Comparison of ENCODE assay signal across 3 cellular contexts in genomic region chr10:71659739-71660136, GRCh38.
TF ChIP-seq lines count a peak whose summit lies in the region.

No MANE protein-coding gene starts in this region.

TF ChIP-seq in GM23338, 12 proteins besides CTCF, POLR2A, EP300 and RAD21 (continues in another document):
- TF ChIP-seq EZH2phosphoT487 (IDR thresholded peaks at IDR 0.05; ENCODE audit: unreplicated experiment), result no peak
- TF ChIP-seq NANOG (IDR thresholded peaks at IDR 0.05; ENCODE audit: borderline replicate concordance), result no peak
- TF ChIP-seq POLR2AphosphoS5 (IDR thresholded peaks at IDR 0.05; ENCODE audit: low read depth), result no peak
- no peak for TF ChIP-seq JUNB (IDR thresholded peaks at IDR 0.05; ENCODE audit: unreplicated experiment)
- no peak for TF ChIP-seq EZH2 (IDR thresholded peaks at IDR 0.05; ENCODE audit: low read depth, unreplicated experiment)
- no peak for TF ChIP-seq STAT1 (IDR thresholded peaks at IDR 0.05; ENCODE audit: unreplicated experiment)
- no peak for TF ChIP-seq ZNF331 (CRISPR knock-in tag; IDR thresholded peaks at IDR 0.05; ENCODE audit: low read depth)
- no peak for TF ChIP-seq ZNF114 (CRISPR knock-in tag; IDR thresholded peaks at IDR 0.05)
- TF ChIP-seq ZNF462 (CRISPR knock-in tag; IDR thresholded peaks at IDR 0.05), result no peak

TF ChIP-seq in K562, 482 proteins besides CTCF, POLR2A, EP300 and RAD21:
- peak; percentile 92 for TF ChIP-seq MAFG (tag; conservative IDR thresholded peaks at IDR 0.05)
- TF ChIP-seq BACH1 (tag; IDR thresholded peaks at IDR 0.05), result no peak
- peak; percentile 98 for TF ChIP-seq C11orf30 (IDR thresholded peaks at IDR 0.05; ENCODE audit: low read depth)
- TF ChIP-seq ZNF668 (CRISPR knock-in tag; IDR thresholded peaks at IDR 0.05), result no peak
- TF ChIP-seq ARID1B (IDR thresholded peaks at IDR 0.05), result 0 out of 2 replicates have a peak, but pooled peaks have one; percentile 7
- peak; percentile 78 for TF ChIP-seq MAFK (IDR thresholded peaks at IDR 0.05; ENCODE audit: low read length)
- no peak for TF ChIP-seq ZNF511 (CRISPR knock-in tag; IDR thresholded peaks at IDR 0.05)
- no peak for TF ChIP-seq TCF7 (IDR thresholded peaks at IDR 0.05; ENCODE audit: borderline replicate concordance)
- no peak for TF ChIP-seq ZNF696 (CRISPR knock-in tag; conservative IDR thresholded peaks at IDR 0.05)
- TF ChIP-seq MLLT1 (IDR thresholded peaks at IDR 0.05), result 0 out of 4 replicates have a peak, but pooled peaks of 1 of the 2 experiments have one; percentile 19
- no peak for TF ChIP-seq ZNF75A (CRISPR knock-in tag; IDR thresholded peaks at IDR 0.05)
- peak; percentile 91 for TF ChIP-seq MAFF (IDR thresholded peaks at IDR 0.05; ENCODE audit: low read length)
- 0 out of 2 replicates have a peak, but pooled peaks have one; percentile 55 for TF ChIP-seq ZBTB5 (IDR thresholded peaks at IDR 0.05)
- no peak for TF ChIP-seq SREBF1 (IDR thresholded peaks at IDR 0.05; ENCODE audit: borderline replicate concordance, low read depth, low read length)
- TF ChIP-seq NFE2 (IDR thresholded peaks at IDR 0.05; ENCODE audit: low read depth), result peak; percentile 41
- peak; percentile 99 for TF ChIP-seq ZNF316 (IDR thresholded peaks at IDR 0.05)
- TF ChIP-seq GABPA (tag; conservative IDR thresholded peaks at IDR 0.05; ENCODE audit: low read depth), result no peak
- 0 out of 2 replicates have a peak, but pooled peaks have one; percentile 19 for TF ChIP-seq LARP7 (IDR thresholded peaks at IDR 0.05)
- TF ChIP-seq SMARCE1 (IDR thresholded peaks at IDR 0.05), result peak; percentile 39; the same call in 1 of the 2 replicates

TF ChIP-seq in SK-N-SH, 30 proteins besides CTCF, POLR2A, EP300 and RAD21:
- no peak for TF ChIP-seq SIN3A (IDR thresholded peaks at IDR 0.05; ENCODE audit: borderline replicate concordance, low read depth, low read length)
- no peak for TF ChIP-seq FOSL2 (IDR thresholded peaks at IDR 0.05; ENCODE audit: borderline replicate concordance, low read depth)
- no peak for TF ChIP-seq PBX3 (IDR thresholded peaks at IDR 0.05)
- TF ChIP-seq POLR2AphosphoS5 (IDR thresholded peaks at IDR 0.05; ENCODE audit: low read depth, low read length), result no peak
- no peak for TF ChIP-seq CHD2 (IDR thresholded peaks at IDR 0.05; ENCODE audit: low read length, partially characterized antibody)
- no peak for TF ChIP-seq ZBTB33 (IDR thresholded peaks at IDR 0.05; ENCODE audit: borderline replicate concordance, low read depth)
- TF ChIP-seq EZH2phosphoT487 (IDR thresholded peaks at IDR 0.05; ENCODE audit: borderline replicate concordance, low read depth), result no peak
- no peak for TF ChIP-seq SMC3 (IDR thresholded peaks at IDR 0.05; ENCODE audit: low read depth, low read length)
- no peak for TF ChIP-seq IRF3 (IDR thresholded peaks at IDR 0.05; ENCODE audit: low read depth, low read length)
- no peak for TF ChIP-seq ELF1 (IDR thresholded peaks at IDR 0.05)
